ENCODE assay signal across 11 cellular contexts in genomic region chr12:68481181-68481941, GRCh38.
DNase-seq lines count a peak whose midpoint lies in the region; ATAC-seq and TF ChIP-seq lines count a peak whose summit lies in the region.
"Had no signal": no experiment of that assay in that cellular context is flagged by ENCODE, and none has a peak within 500 bp of the region (broad histone marks: within the 10 kb centered on the region; RNA-seq: fewer than 3 reads in every experiment).

No MANE protein-coding gene starts in this region.

- DNase-seq in A673 (ENCODE audit: low spot score) (peak; percentile 75), NCI-H1930 (lab: John Stamatoyannopoulos, UW) (no peak), NCI-H1694 treated with DMSO at 0.1 percent for 48 hours (lab: John Stamatoyannopoulos, UW) (no peak), upper lobe of right lung (no peak), lower lobe of right lung (no peak)
- DNase-seq in activated T-helper 1 cell treated with anti-CD3 and anti-CD28 coated beads, Interleukin-12 subunit alpha, Interleukin-12 subunit beta, Interleukin-2, Interleukin-4 antibody, amounts not matched to agents 30 ng/mL and 10 ng/mL and 1 ng/mL, durations not matched to agents 14 hours and 24 hours and 36 hours (ENCODE audit: low spot score) = no peak
- DNase-seq: Calu3; effector memory CD4-positive, alpha-beta T cell had no signal

- H3K36me3 ChIP-seq in A673 (ENCODE audit: insufficient read depth, low read length, poor library complexity, severe bottlenecking) (no peaks in the 10 kb centered on the region), upper lobe of right lung (no peaks in the 10 kb centered on the region), lower lobe of right lung (no peaks in the 10 kb centered on the region)

- H3K4me3 ChIP-seq in A673 (ENCODE audit: low read depth, low read length, poor library complexity, severe bottlenecking) = no peak overlapping the region
- H3K4me3 ChIP-seq in upper lobe of right lung = no peak overlapping the region
- H3K4me3 ChIP-seq in lower lobe of right lung = no peak overlapping the region

- no peak for TF ChIP-seq CTCF in A673 (conservative IDR thresholded peaks at IDR 0.05; ENCODE audit: low read depth, low read length)
- no peak for TF ChIP-seq CTCF in upper lobe of right lung (IDR thresholded peaks at IDR 0.05)
- TF ChIP-seq CTCF in lower lobe of right lung (IDR thresholded peaks at IDR 0.05) = no peak

- intact Hi-C loops in A673 (cut with micrococcal nuclease; ENCODE audit: unreplicated experiment) = no loop called here
- intact Hi-C loops in activated T-helper 1 cell treated with anti-CD3 and anti-CD28 coated beads, Interleukin-12 subunit alpha, Interleukin-12 subunit beta, Interleukin-2, Interleukin-4 antibody, amounts not matched to agents 30 ng/mL and 10 ng/mL and 1 ng/mL, durations not matched to agents 14 hours and 24 hours and 36 hours (cut with micrococcal nuclease) = loop anchor here (1.0 to 5.0 kb wide), 12 partner anchors 16 to 327 kb away; partner anchors contain the start of genes MDM2 and RAP1B
- intact Hi-C loops in upper lobe of right lung (cut with DNase I) = no loop called here
- intact Hi-C loops in lower lobe of right lung (cut with DNase I) = no loop called here

- H3K27ac ChIP-seq in A673 (ENCODE audit: low read depth, low read length, poor library complexity, severe bottlenecking) (peak overlapping the region; percentile 33), upper lobe of right lung (no peak overlapping the region), lower lobe of right lung (no peak overlapping the region)

- POLR2A ChIA-PET in A673 (lab: Charles Lee; ENCODE audit: low non-redundant PET) = no interaction called here

- peaks cover 19% of the 10 kb centered on the region for H3K9me3 Mint-ChIP-seq in activated T-helper 1 cell treated with anti-CD3 and anti-CD28 coated beads, Interleukin-12 subunit alpha, Interleukin-12 subunit beta, Interleukin-2, Interleukin-4 antibody, amounts not matched to agents 30 ng/mL and 10 ng/mL and 1 ng/mL, durations not matched to agents 14 hours and 24 hours and 36 hours
- H3K9me3 Mint-ChIP-seq: nephron had no signal

- H3K4me1 Mint-ChIP-seq in activated T-helper 1 cell treated with anti-CD3 and anti-CD28 coated beads, Interleukin-12 subunit alpha, Interleukin-12 subunit beta, Interleukin-2, Interleukin-4 antibody, amounts not matched to agents 30 ng/mL and 10 ng/mL and 1 ng/mL, durations not matched to agents 14 hours and 24 hours and 36 hours (ENCODE audit: low read depth) = peaks cover 80% of the 10 kb centered on the region

- ATAC-seq in GM18870 (IDR thresholded peaks at IDR 0.05; ENCODE audit: unreplicated experiment) (peak; percentile 62), HG03045 (IDR thresholded peaks at IDR 0.05; ENCODE audit: unreplicated experiment) (peak; percentile 62), upper lobe of right lung (no peak), lower lobe of right lung (no peak)

- H3K27ac Mint-ChIP-seq in activated T-helper 1 cell treated with anti-CD3 and anti-CD28 coated beads, Interleukin-12 subunit alpha, Interleukin-12 subunit beta, Interleukin-2, Interleukin-4 antibody, amounts not matched to agents 30 ng/mL and 10 ng/mL and 1 ng/mL, durations not matched to agents 14 hours and 24 hours and 36 hours = peak overlapping the region; percentile 91
- H3K27ac Mint-ChIP-seq: nephron had no signal

- peaks cover 24% of the 10 kb centered on the region for H3K4me1 ChIP-seq in A673 (ENCODE audit: insufficient read depth, low read length, poor library complexity, severe bottlenecking)
- H3K4me1 ChIP-seq in upper lobe of right lung = no peaks in the 10 kb centered on the region
- no peaks in the 10 kb centered on the region for H3K4me1 ChIP-seq in lower lobe of right lung

- CTCF ChIA-PET in A673 (lab: Charles Lee) = no interaction called here

- BruUV-seq in A673 (replicated peaks; lab: Mats Ljungman, UMichigan) = no TSS peak

- H3K4me3 Mint-ChIP-seq in activated T-helper 1 cell treated with anti-CD3 and anti-CD28 coated beads, Interleukin-12 subunit alpha, Interleukin-12 subunit beta, Interleukin-2, Interleukin-4 antibody, amounts not matched to agents 30 ng/mL and 10 ng/mL and 1 ng/mL, durations not matched to agents 14 hours and 24 hours and 36 hours = peak overlapping the region; percentile 53
- H3K4me3 Mint-ChIP-seq: nephron had no signal

- peaks cover 13% of the 10 kb centered on the region for H3K36me3 Mint-ChIP-seq in activated T-helper 1 cell treated with anti-CD3 and anti-CD28 coated beads, Interleukin-12 subunit alpha, Interleukin-12 subunit beta, Interleukin-2, Interleukin-4 antibody, amounts not matched to agents 30 ng/mL and 10 ng/mL and 1 ng/mL, durations not matched to agents 14 hours and 24 hours and 36 hours (ENCODE audit: low read depth)

- no peaks in the 10 kb centered on the region for H3K27me3 ChIP-seq in A673 (replicated peaks; ENCODE audit: insufficient read depth, low read depth, low read length, poor library complexity)
- no peaks in the 10 kb centered on the region for H3K27me3 ChIP-seq in upper lobe of right lung
- H3K27me3 ChIP-seq in lower lobe of right lung (ENCODE audit: low read depth) = no peaks in the 10 kb centered on the region

- H3K9me3 ChIP-seq in A673 (ENCODE audit: low read depth, low read length, poor library complexity, severe bottlenecking) (no peaks in the 10 kb centered on the region), upper lobe of right lung (no peaks in the 10 kb centered on the region), lower lobe of right lung (no peaks in the 10 kb centered on the region)

- H3K27me3 Mint-ChIP-seq in activated T-helper 1 cell treated with anti-CD3 and anti-CD28 coated beads, Interleukin-12 subunit alpha, Interleukin-12 subunit beta, Interleukin-2, Interleukin-4 antibody, amounts not matched to agents 30 ng/mL and 10 ng/mL and 1 ng/mL, durations not matched to agents 14 hours and 24 hours and 36 hours (ENCODE audit: insufficient read depth) = no peaks in the 10 kb centered on the region

Comparison
In these comparisons a context has a peak if more than half of its experiments do, and no peak if none do; other contexts are left out.
1. ATAC-seq: peak in GM18870 (single experiment) and HG03045 (single experiment); none in upper lobe of right lung (single experiment) and lower lobe of right lung (0 of 2).